Comparison of ENCODE assay signal across 8 cellular contexts in the genomic region with DNA sequence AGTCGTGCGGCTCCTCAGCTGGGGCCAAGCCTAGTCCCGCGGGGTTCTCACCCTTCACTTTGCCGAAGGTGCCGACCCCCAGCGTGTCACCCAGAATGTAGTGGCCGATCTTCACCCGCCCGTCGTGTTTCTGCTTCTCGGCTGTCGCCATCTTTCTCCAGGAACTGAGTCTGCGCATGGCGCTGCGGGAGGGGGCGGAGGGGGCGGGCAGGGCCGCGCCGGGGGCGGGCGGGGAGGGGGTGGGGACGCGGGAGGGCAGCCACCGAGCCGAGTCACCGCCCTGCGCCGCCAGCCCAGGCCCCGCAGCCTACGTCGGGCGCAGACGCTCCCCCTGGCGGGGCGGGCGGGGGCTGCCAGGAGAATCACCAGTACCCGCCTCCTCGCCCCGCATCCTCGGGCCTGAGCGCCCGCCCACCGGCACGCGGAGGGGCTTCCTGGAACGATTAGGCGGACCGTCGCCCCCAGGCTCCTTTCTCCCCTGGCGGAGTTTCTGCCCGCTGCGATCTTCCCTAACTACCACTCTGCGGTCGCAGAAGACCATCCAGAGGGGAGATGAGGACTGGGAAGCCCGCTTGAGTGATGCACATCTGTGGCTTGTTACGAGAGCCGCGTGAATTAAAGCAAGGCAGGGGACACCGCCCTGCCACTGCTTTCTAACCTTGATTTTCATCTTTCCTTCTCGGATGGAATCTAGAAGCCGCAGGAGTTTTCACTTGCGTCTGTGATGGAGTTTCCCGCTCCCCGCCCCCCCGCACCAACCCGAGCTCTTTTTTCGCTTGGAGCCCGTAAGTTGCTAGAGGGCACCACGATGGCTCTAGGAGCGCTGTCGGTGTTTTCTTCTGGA. TPM values are rescaled to one million over a fixed set of nuclear protein-coding genes. Genes with fewer than 3 reads are reported as not detected.
DNase-seq lines count a peak whose midpoint lies in the region; ATAC-seq, FAIRE-seq and TF ChIP-seq lines count a peak whose summit lies in the region.

A gene (minus strand): TSS at position 363 of the 844 bp plus-strand sequence. CDS start 185 bp downstream, at position 178.

- peaks cover 29 to 33% of the 10 kb centered on the region in 2 experiments for H3K4me1 ChIP-seq in neutrophil (ENCODE audit: control insufficient read depth in 1 of 2, insufficient read depth in 1 of 2, low read depth in 1 of 2, low read length in 1 of 2)

- FAIRE-seq in frontal cortex (lab: Jason Lieb, UNC) = no peak

- no peaks in the 10 kb centered on the region for H3K27me3 ChIP-seq in neutrophil

- ATAC-seq in HG02571 (IDR thresholded peaks at IDR 0.05; ENCODE audit: unreplicated experiment) = peak; percentile 98

- no peaks in the 10 kb centered on the region for H3K36me3 ChIP-seq in neutrophil

- DNase-seq in GM10266 (ENCODE audit: extremely low spot score) = peak; percentile 95
- DNase-seq in NAMALWA (ENCODE audit: low spot score) = peak; percentile 93
- DNase-seq in SK-MEL-5 (ENCODE audit: low read depth, low spot score) = peak; percentile 93
- peak; percentile 88 for DNase-seq in activated naive CD4-positive, alpha-beta T cell treated with Interleukin-2 at 50 U/mL for 16 hours
- DNase-seq in frontal cortex (ENCODE audit: low spot score in 2 of 2) = peak; percentile 91 to 95
- DNase-seq in substantia nigra (lab: John Stamatoyannopoulos, UW) = peak; percentile 47 to 97 (median 84)

- H3K4me3 ChIP-seq in neutrophil (ENCODE audit: low read depth in 1 of 2, low read length in 1 of 2) = peak within 1 kb of the TSS; percentile 84 to 96

- TF ChIP-seq CTCF in GM10266 (IDR thresholded peaks at IDR 0.05; ENCODE audit: control insufficient read depth, insufficient read depth, low read depth, missing control alignments) = peak; percentile 79
- TF ChIP-seq CTCF in neutrophil (IDR thresholded peaks at IDR 0.05) = peak; percentile 93

- in situ Hi-C loops in SK-MEL-5 (cut with HindIII; ENCODE audit: low pct_unique_long_range_greater_than_20kb, low sequenced_read_pairs) = no loop called here

- H3K27ac ChIP-seq in neutrophil (peak within 1 kb of the TSS; percentile 91), substantia nigra (ENCODE audit: low read depth, low read length, poor library complexity, severe bottlenecking) (peak within 1 kb of the TSS; percentile 93)

- no peaks in the 10 kb centered on the region for H3K9me3 ChIP-seq in neutrophil

RNA-seq across cellular contexts. Expression of the gene that starts here (rescaled TPM):
- 93.3 and 96.9 TPM in 2 replicates for total RNA-seq in SK-MEL-5 (2014; rRNA removed; shearing (Covaris generic))
- 47.3 and 53.2 TPM in 2 replicates for polyA plus RNA-seq in SK-MEL-5 (2015; cell fraction: cytosol; rRNA removed)
- polyA plus RNA-seq in SK-MEL-5 (2015; cell fraction: nucleus; rRNA removed) = 288 and 291 TPM in 2 replicates
- total RNA-seq in frontal cortex = 61.1 TPM

Comparison
In these comparisons a context has a peak if more than half of its experiments do, and no peak if none do; other contexts are left out.
1. Peak in every context shown above with its lines: DNase-seq, ATAC-seq, H3K4me3 ChIP-seq and H3K27ac ChIP-seq.